In the genomic region with DNA sequence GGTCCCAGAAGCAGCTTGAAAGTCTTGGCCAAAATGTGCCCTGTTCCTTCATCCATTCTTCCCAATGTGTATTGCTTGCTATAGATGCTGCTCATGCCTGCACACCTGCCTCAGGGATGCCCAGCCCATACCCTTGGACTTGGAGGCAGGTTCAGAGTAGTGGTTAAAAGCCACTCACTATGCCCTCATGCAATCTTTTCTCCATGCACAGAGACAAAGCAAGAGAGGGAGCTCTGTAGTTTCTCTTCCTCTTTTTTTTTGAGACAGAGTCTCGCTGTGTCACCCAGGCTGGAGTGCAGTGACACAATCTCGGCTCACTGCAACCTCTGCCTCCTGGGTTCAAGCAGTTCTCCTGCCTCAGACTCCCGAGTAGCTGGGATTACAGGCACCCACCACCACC, we compare ENCODE assay signal across 8 cellular contexts.
DNase-seq lines count a peak whose midpoint lies in the region; ATAC-seq, FAIRE-seq and TF ChIP-seq lines count a peak whose summit lies in the region.
"Not testable (repeated sequence)": the region's sequence is repeated elsewhere in the genome, so short reads cannot be mapped to it uniquely, and the experiment has no call there.

No MANE protein-coding gene starts in this region.

- not testable (repeated sequence) for H2BK5ac ChIP-seq in H1 (ENCODE audit: low read depth, low read length)

- H3K4ac ChIP-seq in H1 (replicated peaks; ENCODE audit: insufficient read length, low read depth, low read length) = not testable (repeated sequence)

- not testable (repeated sequence) for H3K4me3 ChIP-seq in H1 (ENCODE audit: extremely low read depth in 1 of 4, insufficient read depth in 2 of 4, low read depth in 3 of 4, low read length in 4 of 4)

- H3K56ac ChIP-seq in H1 (replicated peaks; ENCODE audit: insufficient read length, low read depth, low read length) = not testable (repeated sequence)

- H3K79me2 ChIP-seq in H1 (ENCODE audit: control insufficient read depth in 1 of 2, insufficient read depth in 2 of 2, low read length in 2 of 2) = not testable (repeated sequence)

- not testable (repeated sequence) for H3K4me3 Mint-ChIP-seq in CD14-positive monocyte

- not testable (repeated sequence) for H3K23me2 ChIP-seq in H1 (ENCODE audit: low read depth, low read length)

- not testable (repeated sequence) for H3K23ac ChIP-seq in H1 (ENCODE audit: insufficient read length)

- peaks cover 6 to 22% (median 18%) of the 10 kb centered on the region in 3 donors for H3K27me3 Mint-ChIP-seq in CD14-positive monocyte (ENCODE audit: low read depth in 3 of 3)

- H2BK120ac ChIP-seq in H1 (replicated peaks; ENCODE audit: low read depth, low read length) = not testable (repeated sequence)

- not testable (repeated sequence) for H3K36me3 ChIP-seq in H1 (ENCODE audit: control insufficient read depth in 2 of 4, insufficient read depth in 4 of 4, low read length in 3 of 4)

- H4K20me1 ChIP-seq in H1 (replicated peaks in 1 of 2; ENCODE audit: control insufficient read depth in 1 of 2, insufficient read depth in 2 of 2, low read length in 2 of 2) = not testable (repeated sequence)

- POLR2A ChIA-PET in H1 (lab: Charles Lee; ENCODE audit: partially characterized antibody) = interaction anchor here (0.6 to 1.4 kb wide), 2 partner anchors 9 to 36 kb away, joined by 7 read pairs; no protein-coding TSS in a partner anchor

- peaks cover 17% of the 10 kb centered on the region for H3K4me1 Mint-ChIP-seq in CD14-positive monocyte

- intact Hi-C loops in CD14-positive monocyte (cut with micrococcal nuclease) = not testable (repeated sequence)

- H3K27ac Mint-ChIP-seq in CD14-positive monocyte = peak overlapping the region; percentile 21 to 78 (median 63)

- CTCF ChIA-PET in H1 (lab: Charles Lee; ENCODE audit: partially characterized antibody) = interaction anchor here (0.6 to 5.0 kb wide), 6 partner anchors 14 to 511 kb away, joined by 3 to 26 read pairs (median 4); no protein-coding TSS in a partner anchor

- H3K14ac ChIP-seq in H1 (ENCODE audit: insufficient read length) = not testable (repeated sequence)

- not testable (repeated sequence) for H2BK15ac ChIP-seq in H1 (ENCODE audit: low read length)

- not testable (repeated sequence) for TF ChIP-seq RAD21 in H1 (IDR thresholded peaks at IDR 0.05 in 1 of 2, conservative IDR thresholded peaks at IDR 0.05 in 1 of 2; ENCODE audit: low read depth in 2 of 2, low read length in 2 of 2)

- H4K5ac ChIP-seq in H1 (ENCODE audit: insufficient read length, low read depth, low read length) = not testable (repeated sequence)

- H3K36me3 Mint-ChIP-seq in CD14-positive monocyte = not testable (repeated sequence)

- H2AFZ ChIP-seq in H1 (ENCODE audit: low read length) = not testable (repeated sequence)

- not testable (repeated sequence) for TF ChIP-seq EP300 in H1 (IDR thresholded peaks at IDR 0.05; ENCODE audit: borderline replicate concordance in 1 of 2, low read depth in 2 of 2, low read length in 2 of 2)

- H3K4me1 ChIP-seq in H1 (replicated peaks in 1 of 4; ENCODE audit: control insufficient read depth in 3 of 4, insufficient read depth in 4 of 4, low read length in 3 of 4) = not testable (repeated sequence)

- H3K27me3 ChIP-seq in H1 (replicated peaks in 1 of 4; ENCODE audit: control insufficient read depth in 3 of 4, extremely low read depth in 1 of 4, insufficient read depth in 3 of 4, low read length in 3 of 4) = not testable (repeated sequence)

- peak overlapping the region; percentile 19 for H4K91ac ChIP-seq in H1 (replicated peaks; ENCODE audit: insufficient read length, low read length)

- not testable (repeated sequence) for TF ChIP-seq POLR2A in H1 (IDR thresholded peaks at IDR 0.05; ENCODE audit: control extremely low read depth in 1 of 2, low read depth in 2 of 2, low read length in 2 of 2)

- DNase-seq in CD14-positive monocyte (ENCODE audit: low spot score); H1 (ENCODE audit: low read depth in 1 of 2, low spot score in 2 of 2): not testable (repeated sequence)
- peak; percentile 89 for DNase-seq in MV-4-11 (lab: John Stamatoyannopoulos, UW)

- FAIRE-seq in H1 (lab: Jason Lieb, UNC) = not testable (repeated sequence)

- H3K9ac ChIP-seq in H1 (replicated peaks in 1 of 4; ENCODE audit: extremely low read depth in 1 of 4, low read depth in 3 of 4, low read length in 3 of 4) = not testable (repeated sequence)

- ATAC-seq in GM18520 (IDR thresholded peaks at IDR 0.05; ENCODE audit: unreplicated experiment) = peak; percentile 91
- peak; percentile 94 for ATAC-seq in GM19395 (IDR thresholded peaks at IDR 0.05; ENCODE audit: unreplicated experiment)
- peak; percentile 92 for ATAC-seq in GM21619 (IDR thresholded peaks at IDR 0.05; ENCODE audit: unreplicated experiment)
- peak; percentile 89 for ATAC-seq in HG02938 (IDR thresholded peaks at IDR 0.05; ENCODE audit: unreplicated experiment)
- ATAC-seq in HG03354 (IDR thresholded peaks at IDR 0.05; ENCODE audit: poor library complexity, severe bottlenecking, unreplicated experiment) = peak; percentile 94

- H3K18ac ChIP-seq in H1 (ENCODE audit: extremely low read depth, low read length) = not testable (repeated sequence)

- not testable (repeated sequence) for H3K9me3 ChIP-seq in H1 (ENCODE audit: insufficient read depth in 2 of 2, low read depth in 1 of 2, low read length in 1 of 2)

- H4K8ac ChIP-seq in H1 (ENCODE audit: extremely low read depth, insufficient read depth, low read length) = not testable (repeated sequence)

- H2AK5ac ChIP-seq in H1 (ENCODE audit: low read depth, low read length) = not testable (repeated sequence)

- H3K9me3 Mint-ChIP-seq in CD14-positive monocyte = peaks cover 2 to 13% (median 12%) of the 10 kb centered on the region in 7 donors

- not testable (repeated sequence) for H3K27ac ChIP-seq in H1 (ENCODE audit: low read depth, low read length)

- not testable (repeated sequence) for H2BK20ac ChIP-seq in H1 (ENCODE audit: low read length)

- H3K79me1 ChIP-seq in H1 (ENCODE audit: low read depth, low read length) = not testable (repeated sequence)

- TF ChIP-seq CTCF in CD14-positive monocyte (IDR thresholded peaks at IDR 0.05); H1 (IDR thresholded peaks at IDR 0.05; ENCODE audit: control extremely low read depth in 1 of 3, insufficient read depth in 1 of 3, low read depth in 1 of 3, low read length in 3 of 3): not testable (repeated sequence)

- 87% methylated on average over 3 of the region's 3 CpGs; no CpG with 5 or more reads in 1 of the 2 experiments for WGBS in H1 (ENCODE audit: extremely low coverage in 1 of 2, insufficient coverage in 1 of 2, insufficient read length in 1 of 2, insufficient replicate concordance in 2 of 2, low coverage in 1 of 2, low lambda C conversion rate in 2 of 2, missing lambda C conversion rate in 1 of 2), 2 experiments

- H2BK12ac ChIP-seq in H1 (ENCODE audit: low read depth, low read length) = not testable (repeated sequence)

- H3K4me2 ChIP-seq in H1 (ENCODE audit: insufficient read depth in 1 of 2, low read depth in 2 of 2, low read length in 2 of 2) = not testable (repeated sequence)
